In the genomic region with DNA sequence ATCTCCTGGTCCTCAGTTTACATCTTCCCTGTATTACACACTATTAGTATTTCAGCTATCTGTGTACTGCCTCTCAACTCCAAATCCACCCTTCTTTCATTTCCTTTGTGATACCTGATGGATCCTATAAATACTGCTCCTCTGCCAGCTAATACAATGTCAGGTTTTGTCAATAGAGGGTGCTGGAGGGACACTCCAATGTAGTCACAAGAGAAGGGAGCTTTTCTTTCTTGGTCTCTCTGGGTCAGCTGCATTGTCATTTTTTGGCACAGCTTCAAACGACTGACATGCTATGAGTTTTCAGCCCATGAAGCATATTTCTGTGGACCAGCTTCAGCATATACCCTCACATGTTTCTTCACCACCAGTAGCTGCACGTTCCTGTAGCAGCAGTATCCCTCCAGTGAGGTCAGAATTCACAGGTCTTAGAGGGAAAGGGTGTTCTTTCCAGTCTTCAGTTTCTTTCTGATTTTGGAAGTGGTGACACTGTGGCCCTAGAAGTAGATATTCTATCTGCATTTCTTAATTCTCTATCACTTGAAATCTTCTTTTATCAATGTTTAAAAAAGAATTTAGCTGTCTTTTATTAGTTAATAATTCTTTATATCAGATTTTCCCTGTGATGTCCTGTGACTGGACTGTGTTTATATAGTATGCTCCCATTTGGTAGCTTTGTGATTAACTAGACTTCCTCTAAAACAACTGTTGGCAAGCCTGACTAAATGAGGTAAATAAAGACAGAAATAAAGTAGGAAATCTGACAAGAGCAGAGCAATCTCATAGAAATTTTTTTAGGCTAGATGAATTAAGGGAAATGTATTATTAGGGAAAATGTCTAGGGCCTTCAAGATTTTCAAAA, we compare ENCODE assay signal across 1 cellular context.
TF ChIP-seq lines count a peak whose summit lies in the region.

No MANE protein-coding gene starts in this region.

TF ChIP-seq in HepG2, 621 proteins besides CTCF, POLR2A, EP300 and RAD21 (continued from another document):
- TF ChIP-seq, protein P1, sequence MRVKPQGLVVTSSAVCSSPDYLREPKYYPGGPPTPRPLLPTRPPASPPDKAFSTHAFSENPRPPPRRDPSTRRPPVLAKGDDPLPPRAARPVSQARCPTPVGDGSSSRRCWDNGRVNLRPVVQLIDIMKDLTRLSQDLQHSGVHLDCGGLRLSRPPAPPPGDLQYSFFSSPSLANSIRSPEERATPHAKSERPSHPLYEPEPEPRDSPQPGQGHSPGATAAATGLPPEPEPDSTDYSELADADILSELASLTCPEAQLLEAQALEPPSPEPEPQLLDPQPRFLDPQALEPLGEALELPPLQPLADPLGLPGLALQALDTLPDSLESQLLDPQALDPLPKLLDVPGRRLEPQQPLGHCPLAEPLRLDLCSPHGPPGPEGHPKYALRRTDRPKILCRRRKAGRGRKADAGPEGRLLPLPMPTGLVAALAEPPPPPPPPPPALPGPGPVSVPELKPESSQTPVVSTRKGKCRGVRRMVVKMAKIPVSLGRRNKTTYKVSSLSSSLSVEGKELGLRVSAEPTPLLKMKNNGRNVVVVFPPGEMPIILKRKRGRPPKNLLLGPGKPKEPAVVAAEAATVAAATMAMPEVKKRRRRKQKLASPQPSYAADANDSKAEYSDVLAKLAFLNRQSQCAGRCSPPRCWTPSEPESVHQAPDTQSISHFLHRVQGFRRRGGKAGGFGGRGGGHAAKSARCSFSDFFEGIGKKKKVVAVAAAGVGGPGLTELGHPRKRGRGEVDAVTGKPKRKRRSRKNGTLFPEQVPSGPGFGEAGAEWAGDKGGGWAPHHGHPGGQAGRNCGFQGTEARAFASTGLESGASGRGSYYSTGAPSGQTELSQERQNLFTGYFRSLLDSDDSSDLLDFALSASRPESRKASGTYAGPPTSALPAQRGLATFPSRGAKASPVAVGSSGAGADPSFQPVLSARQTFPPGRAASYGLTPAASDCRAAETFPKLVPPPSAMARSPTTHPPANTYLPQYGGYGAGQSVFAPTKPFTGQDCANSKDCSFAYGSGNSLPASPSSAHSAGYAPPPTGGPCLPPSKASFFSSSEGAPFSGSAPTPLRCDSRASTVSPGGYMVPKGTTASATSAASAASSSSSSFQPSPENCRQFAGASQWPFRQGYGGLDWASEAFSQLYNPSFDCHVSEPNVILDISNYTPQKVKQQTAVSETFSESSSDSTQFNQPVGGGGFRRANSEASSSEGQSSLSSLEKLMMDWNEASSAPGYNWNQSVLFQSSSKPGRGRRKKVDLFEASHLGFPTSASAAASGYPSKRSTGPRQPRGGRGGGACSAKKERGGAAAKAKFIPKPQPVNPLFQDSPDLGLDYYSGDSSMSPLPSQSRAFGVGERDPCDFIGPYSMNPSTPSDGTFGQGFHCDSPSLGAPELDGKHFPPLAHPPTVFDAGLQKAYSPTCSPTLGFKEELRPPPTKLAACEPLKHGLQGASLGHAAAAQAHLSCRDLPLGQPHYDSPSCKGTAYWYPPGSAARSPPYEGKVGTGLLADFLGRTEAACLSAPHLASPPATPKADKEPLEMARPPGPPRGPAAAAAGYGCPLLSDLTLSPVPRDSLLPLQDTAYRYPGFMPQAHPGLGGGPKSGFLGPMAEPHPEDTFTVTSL (CRISPR knock-in tag; IDR thresholded peaks at IDR 0.05; ENCODE audit: borderline replicate concordance) = no peak
TF ChIP-seq in HepG2: peak in this region for 2.
